23 cellular contexts compared by ENCODE assay signal in the genomic region with DNA sequence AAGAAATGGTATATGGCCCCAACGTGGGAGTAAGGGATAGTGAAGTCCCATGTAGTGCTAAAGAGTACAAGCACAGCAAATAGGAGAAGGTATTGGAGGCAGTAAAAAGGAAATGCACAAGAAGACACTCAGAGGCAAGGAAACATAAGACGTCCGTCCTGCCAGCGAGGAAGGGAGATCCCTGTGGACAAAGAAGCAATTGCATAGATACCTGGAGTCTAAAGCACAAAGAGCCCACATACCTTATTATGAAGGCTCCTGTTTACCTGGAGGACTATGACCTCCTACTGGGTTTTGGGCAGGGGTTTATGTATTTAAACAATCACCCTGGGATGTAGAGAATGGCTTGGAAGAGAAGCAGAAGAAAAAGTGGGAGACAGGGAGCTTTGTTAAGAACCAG.
"Had no signal": no experiment of that assay in that cellular context is flagged by ENCODE, and none has a peak within 500 bp of the region (broad histone marks: within the 10 kb centered on the region; RNA-seq: fewer than 3 reads in every experiment).

No MANE protein-coding gene starts in this region.

- H3K4me1 Mint-ChIP-seq: activated CD4-positive, alpha-beta T cell treated with anti-CD3 and anti-CD28 coated beads, Interleukin-2, amount 10 ng/mL, durations not matched to agents 7 days and 5 days; brain; central memory CD8-positive, alpha-beta T cell had no signal

- H3K4me3 Mint-ChIP-seq: activated CD4-positive, alpha-beta memory T cell treated with anti-CD3 and anti-CD28 coated beads for 36 hours; activated CD4-positive, alpha-beta T cell treated with anti-CD3 and anti-CD28 coated beads, Interleukin-2, amount 10 ng/mL, durations not matched to agents 7 days and 5 days; activated naive CD4-positive, alpha-beta T cell treated with anti-CD3 and anti-CD28 coated beads for 36 hours; activated naive CD8-positive, alpha-beta T cell; activated T-cell treated with anti-CD3 and anti-CD28 coated beads, Interleukin-2, amount 50 U/mL, for 4 hours; brain; central memory CD8-positive, alpha-beta T cell had no signal

- H3K27me3 Mint-ChIP-seq: activated CD4-positive, alpha-beta T cell treated with anti-CD3 and anti-CD28 coated beads, Interleukin-2, amount 10 ng/mL, durations not matched to agents 7 days and 5 days; activated naive CD8-positive, alpha-beta T cell had no signal

- H3K9me3 Mint-ChIP-seq: activated CD4-positive, alpha-beta T cell treated with anti-CD3 and anti-CD28 coated beads, Interleukin-2, amount 10 ng/mL, durations not matched to agents 7 days and 5 days; activated T-cell treated with anti-CD3 and anti-CD28 coated beads, Interleukin-2, amount 50 U/mL, for 4 hours; central memory CD8-positive, alpha-beta T cell had no signal

- DNase-seq: activated CD4-positive, alpha-beta memory T cell treated with anti-CD3 and anti-CD28 coated beads for 36 hours; activated CD4-positive, alpha-beta T cell treated with anti-CD3 and anti-CD28 coated beads, Interleukin-2, amount 10 ng/mL, durations not matched to agents 7 days and 5 days; activated CD4-positive, CD25-positive, alpha-beta regulatory T cell treated with anti-CD3 and anti-CD28 coated beads, Interleukin-2, amount 50 U/mL, for 72 hours; activated CD8-positive, alpha-beta memory T cell treated with anti-CD3 and anti-CD28 coated beads for 24 hours; activated gamma-delta T cell; activated naive CD4-positive, alpha-beta T cell treated with anti-CD3 and anti-CD28 coated beads for 36 hours; activated T-cell treated with anti-CD3 and anti-CD28 coated beads, Interleukin-2, amount 50 U/mL, for 4 hours; amygdala; NCI-H1092; NCI-H1417; NCI-H1694 treated with DMSO at 0.1 percent for 48 hours; NCI-H2081 treated with DMSO at 0.1 percent for 48 hours; NCI-H2227 treated with DMSO at 0.1 percent for 48 hours; NCI-H526; NCI-H82; T-helper 1 cell; WERI-Rb-1 had no signal

- H3K9ac ChIP-seq: KMS-11 had no signal

- H3K4me2 ChIP-seq: KMS-11 had no signal

- ATAC-seq: activated T-cell treated with anti-CD3 and anti-CD28 coated beads, Interleukin-2, amount 50 U/mL, for 4 hours; Right ventricle myocardium inferior had no signal

- H3K27ac ChIP-seq: KMS-11, SK-N-MC, WERI-Rb-1 had no signal

- H3K4me3 ChIP-seq: SK-N-MC had no signal

- H3K27ac Mint-ChIP-seq: activated CD4-positive, alpha-beta memory T cell treated with anti-CD3 and anti-CD28 coated beads for 36 hours; activated CD4-positive, alpha-beta T cell treated with anti-CD3 and anti-CD28 coated beads, Interleukin-2, amount 10 ng/mL, durations not matched to agents 7 days and 5 days; activated naive CD4-positive, alpha-beta T cell treated with anti-CD3 and anti-CD28 coated beads for 36 hours; activated naive CD8-positive, alpha-beta T cell; brain had no signal

- H3K36me3 Mint-ChIP-seq: activated naive CD8-positive, alpha-beta T cell; brain had no signal

- H3K36me3 ChIP-seq: WERI-Rb-1 had no signal
